ENCODE assay signal across 8 cellular contexts in genomic region chr16:1428511-1428910, GRCh38. TPM values are rescaled to one million over a fixed set of nuclear protein-coding genes. Genes with fewer than 3 reads are reported as not detected.
DNase-seq lines count a peak whose midpoint lies in the region; ATAC-seq and TF ChIP-seq lines count a peak whose summit lies in the region.
"Had no signal": no experiment of that assay in that cellular context is flagged by ENCODE, and none has a peak within 500 bp of the region (broad histone marks: within the 10 kb centered on the region; RNA-seq: fewer than 3 reads in every experiment).

No MANE protein-coding gene starts in this region.

- H3K36me3 Mint-ChIP-seq in activated B cell treated with CpG ODN at 0.5 μM for 24 hours (ENCODE audit: low read depth): no peaks in the 10 kb centered on the region

- H3K4me3 Mint-ChIP-seq in activated B cell treated with CpG ODN at 0.5 μM for 24 hours: no peak overlapping the region

- no peak overlapping the region for H3K4me3 ChIP-seq in H7 (ENCODE audit: insufficient read depth, low read depth, low read length)
- H3K4me3 ChIP-seq: lung had no signal

- intact Hi-C loops in activated B cell treated with CpG ODN at 0.5 μM for 24 hours (cut with micrococcal nuclease): loop anchor here (2.0 to 5.0 kb wide), 2 partner anchors 110 to 134 kb away; no protein-coding TSS in a partner anchor

- H3K27me3 ChIP-seq in H7 (ENCODE audit: control insufficient read depth, insufficient read depth, low read length): no peaks in the 10 kb centered on the region

- DNase-seq in H7 (peak; percentile 98), activated B cell treated with CpG ODN at 0.5 μM for 24 hours (peak; percentile 62), NCI-H1436 treated with DMSO at 0.1 percent for 48 hours (lab: John Stamatoyannopoulos, UW) (no peak), superior temporal gyrus (ENCODE audit: extremely low spot score) (no peak), COR-L47 (lab: John Stamatoyannopoulos, UW) (no peak)
- peak; percentile 52 for DNase-seq in stimulated activated CD4-positive, alpha-beta T cell treated with anti-CD3 and anti-CD28 coated beads, Interleukin-4, amount 100 ng/mL, for 1 hour

- POLR2A ChIA-PET in activated B cell treated with CpG ODN at 0.5 μM for 24 hours (lab: Charles Lee): interaction anchor here (0.7 to 2.5 kb wide), 7 partner anchors 8 to 277 kb away, joined by 4 to 16 read pairs (median 4); partner anchors contain the start of genes JPT2, MAPK8IP3, TELO2 and UQCC4

- peaks cover 4% of the 10 kb centered on the region for H3K4me1 Mint-ChIP-seq in activated B cell treated with CpG ODN at 0.5 μM for 24 hours

- ATAC-seq in activated B cell treated with CpG ODN at 0.5 μM for 24 hours (ENCODE audit: low read depth): peak; percentile 93
- ATAC-seq in esophagus mucosa: peak; percentile 30

- H3K36me3 ChIP-seq in H7 (replicated peaks; ENCODE audit: control insufficient read depth, insufficient read depth, low read length): no peaks in the 10 kb centered on the region

- CTCF ChIA-PET in activated B cell treated with CpG ODN at 0.5 μM for 24 hours (lab: Charles Lee): interaction anchor here (0.6 to 1.5 kb wide), 7 partner anchors 30 to 278 kb away, joined by 3 to 7 read pairs (median 3); partner anchors contain the start of gene JPT2

- H3K27ac Mint-ChIP-seq in activated B cell treated with CpG ODN at 0.5 μM for 24 hours: no peak overlapping the region

- H3K27me3 Mint-ChIP-seq in activated B cell treated with CpG ODN at 0.5 μM for 24 hours: no peaks in the 10 kb centered on the region

- no peaks in the 10 kb centered on the region for H3K9me3 Mint-ChIP-seq in activated B cell treated with CpG ODN at 0.5 μM for 24 hours

- TF ChIP-seq CTCF in activated B cell treated with CpG ODN at 0.5 μM for 24 hours (IDR thresholded peaks at IDR 0.05): no peak

RNA-seq across cellular contexts. Expression of gene PERCC1, which starts 2.4 kb away (rescaled TPM):
- total RNA-seq in H7 (2014; rRNA removed; shearing (Covaris generic)): not detected in 2 replicates
- total RNA-seq in activated B cell treated with CpG ODN at 0.5 μM for 24 hours (0.24 and 0.33 TPM in 2 replicates), esophagus mucosa (not detected)

RNA-seq across cellular contexts. Expression of gene UQCC4, which starts 8.0 kb away (rescaled TPM):
- total RNA-seq in H7 (2014; rRNA removed; shearing (Covaris generic)): 30.0 and 32.8 TPM in 2 replicates
- 15.4 and 18.2 TPM in 2 replicates for total RNA-seq in activated B cell treated with CpG ODN at 0.5 μM for 24 hours
- total RNA-seq in esophagus mucosa: 13.7 TPM

RNA-seq across cellular contexts. Expression of gene UNKL, which starts 14.0 kb away (rescaled TPM):
- total RNA-seq in H7 (2014; rRNA removed; shearing (Covaris generic)): 22.0 and 24.3 TPM in 2 replicates
- total RNA-seq in activated B cell treated with CpG ODN at 0.5 μM for 24 hours: 42.1 and 70.7 TPM in 2 replicates
- 5.3 TPM for total RNA-seq in esophagus mucosa

RNA-seq across cellular contexts. Expression of gene CCDC154, which starts 15.8 kb away (rescaled TPM):
- total RNA-seq in H7 (2014; rRNA removed; shearing (Covaris generic)): 0.11 TPM in 1 of 2 replicates, not detected in the other
- total RNA-seq in activated B cell treated with CpG ODN at 0.5 μM for 24 hours: 5.1 and 6.7 TPM in 2 replicates
- 0.12 TPM for total RNA-seq in esophagus mucosa

RNA-seq across cellular contexts. Expression of gene CLCN7, which starts 46.3 kb away (rescaled TPM):
- total RNA-seq in H7 (2014; rRNA removed; shearing (Covaris generic)): 39.1 and 42.6 TPM in 2 replicates
- 127 and 144 TPM in 2 replicates for total RNA-seq in activated B cell treated with CpG ODN at 0.5 μM for 24 hours
- 18.6 TPM for total RNA-seq in esophagus mucosa

Comparison
In these comparisons a context has a peak if more than half of its experiments do, and no peak if none do; other contexts are left out.
1. DNase-seq: peak in H7 (single experiment), activated B cell treated with CpG ODN at 0.5 μM for 24 hours (single experiment) and stimulated activated CD4-positive, alpha-beta T cell treated with anti-CD3 and anti-CD28 coated beads, Interleukin-4, amount 100 ng/mL, for 1 hour (single experiment); none in NCI-H1436 treated with DMSO at 0.1 percent for 48 hours (single experiment), superior temporal gyrus (single experiment) and COR-L47 (single experiment).